Comparison of ENCODE assay signal across 24 cellular contexts in genomic region chr1:44024031-44024902, GRCh38. TPM values are rescaled to one million over a fixed set of nuclear protein-coding genes. Genes with fewer than 3 reads are reported as not detected.
DNase-seq lines count a peak whose midpoint lies in the region; ATAC-seq and TF ChIP-seq lines count a peak whose summit lies in the region.
"Had no signal": no experiment of that assay in that cellular context is flagged by ENCODE, and none has a peak within 500 bp of the region (broad histone marks: within the 10 kb centered on the region; RNA-seq: fewer than 3 reads in every experiment).

No MANE protein-coding gene starts in this region.

- H3K9me3 Mint-ChIP-seq in HFFc6, result no peaks in the 10 kb centered on the region
- H3K9me3 Mint-ChIP-seq in neural crest cell, result no peaks in the 10 kb centered on the region
- H3K9me3 Mint-ChIP-seq in activated naive CD8-positive, alpha-beta T cell treated with anti-CD3 and anti-CD28 coated beads for 36 hours, result no peaks in the 10 kb centered on the region
- H3K9me3 Mint-ChIP-seq: activated CD4-positive, alpha-beta memory T cell treated with anti-CD3 and anti-CD28 coated beads, Interleukin-2, amount 10 ng/mL, durations not matched to agents 7 days and 5 days; CD4-positive, alpha-beta memory T cell; stimulated activated naive CD8-positive, alpha-beta T cell treated with anti-CD3 and anti-CD28 coated beads, Interleukin-15, amount 100 ng/mL, for 72 hours had no signal

- ATAC-seq in HG02970 (IDR thresholded peaks at IDR 0.05; ENCODE audit: low FRiP score, unreplicated experiment), result no peak
- ATAC-seq in HG03097 (IDR thresholded peaks at IDR 0.05; ENCODE audit: low FRiP score, unreplicated experiment), result no peak
- ATAC-seq: activated CD4-positive, CD25-positive, alpha-beta regulatory T cell treated with anti-CD3 and anti-CD28 coated beads, Interleukin-2, amount 50 U/mL, for 24 hours; body of pancreas; pancreas; stimulated activated naive CD8-positive, alpha-beta T cell treated with anti-CD3 and anti-CD28 coated beads, Interleukin-15, amount 100 ng/mL, for 72 hours had no signal

- POLR2A ChIA-PET in RWPE1 (lab: Yijun Ruan, JAX; ENCODE audit: low non-redundant PET), result no interaction called here

- DNase-seq in HFFc6 (no peak), RWPE1 (ENCODE audit: low spot score) (no peak), neural crest cell (ENCODE audit: low read depth, low spot score) (no peak)
- no peak for DNase-seq in activated naive CD8-positive, alpha-beta T cell treated with anti-CD3 and anti-CD28 coated beads for 36 hours
- DNase-seq: activated CD4-positive, alpha-beta memory T cell treated with anti-CD3 and anti-CD28 coated beads, Interleukin-2, amount 10 ng/mL, durations not matched to agents 7 days and 5 days; activated effector memory CD4-positive, alpha-beta T cell treated with Interleukin-2 at 50 U/mL for 16 hours; CD4-positive, alpha-beta memory T cell; effector CD4-positive, alpha-beta T cell; erythroblast; GDM1; islet precursor cell; NCI-H1694; NCI-H2171; NCI-H524 treated with DMSO at 0.1 percent for 48 hours; stimulated activated CD4-positive, alpha-beta T cell treated with anti-CD3 and anti-CD28 coated beads, Interleukin-12 subunit alpha, Interleukin-12 subunit beta, amount 100 ng/mL, for 4 hours; stimulated activated CD4-positive, alpha-beta T cell treated with anti-CD3 and anti-CD28 coated beads, Interleukin-4, amount 100 ng/mL, for 4 hours; stimulated activated naive CD8-positive, alpha-beta T cell treated with anti-CD3 and anti-CD28 coated beads, Interleukin-15, amount 100 ng/mL, for 72 hours; tibial artery had no signal

- TF ChIP-seq CTCF in HFFc6 (IDR thresholded peaks at IDR 0.05) (no peak), RWPE1 (conservative IDR thresholded peaks at IDR 0.05; ENCODE audit: low read depth) (no peak), neural crest cell (conservative IDR thresholded peaks at IDR 0.05) (no peak)

- H3K36me3 Mint-ChIP-seq in HFFc6 (ENCODE audit: low read depth), result no peaks in the 10 kb centered on the region; the same call in 1 of the 2 replicates
- no peaks in the 10 kb centered on the region for H3K36me3 Mint-ChIP-seq in neural crest cell (ENCODE audit: low read depth)
- peaks cover 23% of the 10 kb centered on the region for H3K36me3 Mint-ChIP-seq in activated naive CD8-positive, alpha-beta T cell treated with anti-CD3 and anti-CD28 coated beads for 36 hours
- H3K36me3 Mint-ChIP-seq: CD4-positive, alpha-beta memory T cell had no signal

- H3K27me3 Mint-ChIP-seq in HFFc6 (ENCODE audit: insufficient read depth) (peaks cover 2% of the 10 kb centered on the region), neural crest cell (ENCODE audit: low read depth) (no peaks in the 10 kb centered on the region)
- no peaks in the 10 kb centered on the region for H3K27me3 Mint-ChIP-seq in activated naive CD8-positive, alpha-beta T cell treated with anti-CD3 and anti-CD28 coated beads for 36 hours
- H3K27me3 Mint-ChIP-seq: activated CD4-positive, alpha-beta memory T cell treated with anti-CD3 and anti-CD28 coated beads, Interleukin-2, amount 10 ng/mL, durations not matched to agents 7 days and 5 days; stimulated activated naive CD8-positive, alpha-beta T cell treated with anti-CD3 and anti-CD28 coated beads, Interleukin-15, amount 100 ng/mL, for 72 hours had no signal

- CTCF ChIA-PET in RWPE1 (lab: Yijun Ruan, JAX), result interaction anchor here (1.3 kb wide), 1 partner anchor 13 kb away, joined by 6 read pairs; no protein-coding TSS in a partner anchor

- peaks cover 29% of the 10 kb centered on the region for H3K4me1 Mint-ChIP-seq in HFFc6 (ENCODE audit: low read depth)
- peaks cover 25% of the 10 kb centered on the region for H3K4me1 Mint-ChIP-seq in neural crest cell
- peaks cover 8% of the 10 kb centered on the region for H3K4me1 Mint-ChIP-seq in activated naive CD8-positive, alpha-beta T cell treated with anti-CD3 and anti-CD28 coated beads for 36 hours

- H3K27ac ChIP-seq in RWPE1, result peak overlapping the region; percentile 10; the same call in 1 of the 2 replicates
- H3K27ac ChIP-seq: body of pancreas, pancreas, right atrium auricular region, tibial artery had no signal

- H3K27ac Mint-ChIP-seq in HFFc6 (peak overlapping the region; percentile 1), neural crest cell (ENCODE audit: unreplicated experiment) (peak overlapping the region; percentile 85)
- no peak overlapping the region for H3K27ac Mint-ChIP-seq in activated naive CD8-positive, alpha-beta T cell treated with anti-CD3 and anti-CD28 coated beads for 36 hours
- H3K27ac Mint-ChIP-seq: activated CD4-positive, alpha-beta memory T cell treated with anti-CD3 and anti-CD28 coated beads, Interleukin-2, amount 10 ng/mL, durations not matched to agents 7 days and 5 days; stimulated activated naive CD8-positive, alpha-beta T cell treated with anti-CD3 and anti-CD28 coated beads, Interleukin-15, amount 100 ng/mL, for 72 hours had no signal

- H3K4me3 Mint-ChIP-seq in HFFc6 (peak overlapping the region; percentile 8), neural crest cell (no peak overlapping the region)
- H3K4me3 Mint-ChIP-seq in activated naive CD8-positive, alpha-beta T cell treated with anti-CD3 and anti-CD28 coated beads for 36 hours, result no peak overlapping the region
- H3K4me3 Mint-ChIP-seq: activated CD4-positive, alpha-beta memory T cell treated with anti-CD3 and anti-CD28 coated beads, Interleukin-2, amount 10 ng/mL, durations not matched to agents 7 days and 5 days; CD4-positive, alpha-beta memory T cell; stimulated activated naive CD8-positive, alpha-beta T cell treated with anti-CD3 and anti-CD28 coated beads, Interleukin-15, amount 100 ng/mL, for 72 hours had no signal

RNA-seq across cellular contexts. Expression of gene SLC6A9, which starts 7.0 kb away (rescaled TPM):
- 10 to 100 TPM in 2 of 6 experiments, 1 to 10 TPM in 4; 8.3 to 11.0 (median 9.3) TPM for total RNA-seq in HFFc6 (2021; fragmentation: NEBNext Ultra II Directional; extraction: Animal tissue kit (Norgen Biotek cat#: 25700))
- total RNA-seq in neural crest cell, result 20.9 and 22.8 TPM in 2 replicates
- 10 to 100 TPM; 13.5 to 14.8 TPM for total RNA-seq in activated naive CD8-positive, alpha-beta T cell treated with anti-CD3 and anti-CD28 coated beads for 36 hours

RNA-seq across cellular contexts. Expression of gene CCDC24, which starts 32.9 kb away (rescaled TPM):
- 1 to 10 TPM; 5.6 to 7.7 (median 6.5) TPM for total RNA-seq in HFFc6 (2021; fragmentation: NEBNext Ultra II Directional; extraction: Animal tissue kit (Norgen Biotek cat#: 25700))
- total RNA-seq in neural crest cell, result 4.9 and 5.5 TPM in 2 replicates
- 1 to 10 TPM; 1.0 to 1.5 TPM for total RNA-seq in activated naive CD8-positive, alpha-beta T cell treated with anti-CD3 and anti-CD28 coated beads for 36 hours

RNA-seq across cellular contexts. Expression of gene B4GALT2, which starts 45.3 kb away (rescaled TPM):
- 100 to 1,000 TPM in 2 of 6 experiments, 10 to 100 TPM in 4; 87.8 to 107 (median 98.8) TPM for total RNA-seq in HFFc6 (2021; fragmentation: NEBNext Ultra II Directional; extraction: Animal tissue kit (Norgen Biotek cat#: 25700))
- total RNA-seq in neural crest cell, result 88.7 and 91.8 TPM in 2 replicates
- 10 to 100 TPM; 38.5 to 41.6 TPM for total RNA-seq in activated naive CD8-positive, alpha-beta T cell treated with anti-CD3 and anti-CD28 coated beads for 36 hours

RNA-seq across cellular contexts. Expression of gene ATP6V0B, which starts 49.5 kb away (rescaled TPM):
- 100 to 1,000 TPM; 145 to 191 (median 155) TPM for total RNA-seq in HFFc6 (2021; fragmentation: NEBNext Ultra II Directional; extraction: Animal tissue kit (Norgen Biotek cat#: 25700))
- total RNA-seq in neural crest cell, result 125 and 129 TPM in 2 replicates
- 100 to 1,000 TPM; 116 to 122 TPM for total RNA-seq in activated naive CD8-positive, alpha-beta T cell treated with anti-CD3 and anti-CD28 coated beads for 36 hours

RNA-seq across cellular contexts. Expression of gene DPH2, which starts 54.5 kb away (rescaled TPM):
- 10 to 100 TPM; 19.1 to 22.7 (median 20.8) TPM for total RNA-seq in HFFc6 (2021; fragmentation: NEBNext Ultra II Directional; extraction: Animal tissue kit (Norgen Biotek cat#: 25700))
- total RNA-seq in neural crest cell, result 32.7 and 34.4 TPM in 2 replicates
- 10 to 100 TPM; 65.2 to 66.7 TPM for total RNA-seq in activated naive CD8-positive, alpha-beta T cell treated with anti-CD3 and anti-CD28 coated beads for 36 hours
